Comparison of ENCODE assay signal across 20 cellular contexts in genomic region chr12:32920506-32921085, GRCh38. TPM values are rescaled to one million over a fixed set of nuclear protein-coding genes. Genes with fewer than 3 reads are reported as not detected.
DNase-seq lines count a peak whose midpoint lies in the region; ATAC-seq, FAIRE-seq and TF ChIP-seq lines count a peak whose summit lies in the region.
"Had no signal": no experiment of that assay in that cellular context is flagged by ENCODE, and none has a peak within 500 bp of the region (broad histone marks: within the 10 kb centered on the region; RNA-seq: fewer than 3 reads in every experiment).

No MANE protein-coding gene starts in this region.

- no peaks in the 10 kb centered on the region for H3K36me3 Mint-ChIP-seq in osteocyte (ENCODE audit: unreplicated experiment)
- H3K36me3 Mint-ChIP-seq: brain had no signal

- no peak overlapping the region for H3K9ac ChIP-seq in DND-41 (ENCODE audit: low read depth, low read length)
- H3K9ac ChIP-seq in colonic mucosa (ENCODE audit: low read depth in 2 of 2, low read length in 2 of 2) = no peak overlapping the region
- H3K9ac ChIP-seq: BLaER1 treated with 17β-estradiol and CSF1 and Interleukin-3, amounts not matched to agents 10 nM and 100 nM had no signal

- intact Hi-C loops in colonic mucosa (cut with DNase I) = loop anchor here (5.0 kb wide), 1 partner anchor 158 kb away; no protein-coding TSS in a partner anchor

- ATAC-seq in DND-41 (ENCODE audit: insufficient read depth, low read depth) = no peak
- ATAC-seq: Panc1 had no signal

- no peaks in the 10 kb centered on the region for H3K27me3 Mint-ChIP-seq in osteocyte (ENCODE audit: unreplicated experiment)

- H4K20me1 ChIP-seq in DND-41 (ENCODE audit: insufficient read depth, low read length) = no peaks in the 10 kb centered on the region
- H4K20me1 ChIP-seq: BLaER1 treated with 17β-estradiol and CSF1 and Interleukin-3, amounts not matched to agents 10 nM and 100 nM had no signal

- DNase-seq in DND-41 (no peak), NCI-H460 (ENCODE audit: extremely low read depth, low read depth) (peak; percentile 36), choroid plexus epithelial cell (ENCODE audit: low read depth) (peak; percentile 31), osteocyte (ENCODE audit: extremely low spot score, unreplicated experiment) (no peak), H54 (ENCODE audit: insufficient read length, low spot score) (no peak), foreskin fibroblast (no peak), colonic mucosa (no peak), putamen (ENCODE audit: low spot score) (no peak)
- DNase-seq: activated CD8-positive, alpha-beta memory T cell treated with anti-CD3 and anti-CD28 coated beads, Interleukin-2, amount 50 U/mL, for 4 hours; activated naive CD4-positive, alpha-beta T cell treated with anti-CD3 and anti-CD28 coated beads for 36 hours; DMS79 treated with DMSO at 0.1 percent for 48 hours; effector CD8-positive, alpha-beta T cell; H9; NCI-H446; T-helper 2 cell had no signal

- no peaks in the 10 kb centered on the region for H3K9me3 ChIP-seq in DND-41 (ENCODE audit: insufficient read depth, low read length, severe bottlenecking)
- no peaks in the 10 kb centered on the region for H3K9me3 ChIP-seq in colonic mucosa
- H3K9me3 ChIP-seq: neutrophil had no signal

- H3K4me1 Mint-ChIP-seq in osteocyte (ENCODE audit: unreplicated experiment) = peaks cover 49% of the 10 kb centered on the region
- H3K4me1 Mint-ChIP-seq: brain, H9 had no signal

- no peak for TF ChIP-seq CTCF in DND-41 (IDR thresholded peaks at IDR 0.05; ENCODE audit: borderline replicate concordance, extremely low read depth, low read length, poor library complexity, severe bottlenecking)
- no peak for TF ChIP-seq CTCF in choroid plexus epithelial cell (conservative IDR thresholded peaks at IDR 0.05; ENCODE audit: low read depth, low read length)
- TF ChIP-seq CTCF in osteocyte (IDR thresholded peaks at IDR 0.05) = no peak
- no peak for TF ChIP-seq CTCF in foreskin fibroblast (IDR thresholded peaks at IDR 0.05; ENCODE audit: low read depth, low read length)
- TF ChIP-seq CTCF in colonic mucosa (IDR thresholded peaks at IDR 0.05) = no peak

- TF ChIP-seq POLR2A in H54 (IDR thresholded peaks at IDR 0.05; ENCODE audit: low read depth, low read length) = no peak

- H3K36me3 ChIP-seq in DND-41 (ENCODE audit: insufficient read depth, low read length) = no peaks in the 10 kb centered on the region
- no peaks in the 10 kb centered on the region for H3K36me3 ChIP-seq in colonic mucosa
- H3K36me3 ChIP-seq: BLaER1 treated with 17β-estradiol and CSF1 and Interleukin-3, amounts not matched to agents 10 nM and 100 nM; neutrophil had no signal

- H3K4me3 Mint-ChIP-seq in osteocyte (ENCODE audit: unreplicated experiment) = no peak overlapping the region
- H3K4me3 Mint-ChIP-seq: activated naive CD4-positive, alpha-beta T cell treated with anti-CD3 and anti-CD28 coated beads for 36 hours; brain; H9 had no signal

- H3K79me2 ChIP-seq in DND-41 (ENCODE audit: insufficient read depth, low read length) = no peaks in the 10 kb centered on the region

- H3K4me1 ChIP-seq in DND-41 (ENCODE audit: insufficient read depth, low read length) = no peaks in the 10 kb centered on the region
- H3K4me1 ChIP-seq in colonic mucosa = no peaks in the 10 kb centered on the region

- peak overlapping the region; percentile 82 for H3K27ac Mint-ChIP-seq in osteocyte (ENCODE audit: unreplicated experiment)
- H3K27ac Mint-ChIP-seq: activated naive CD4-positive, alpha-beta T cell treated with anti-CD3 and anti-CD28 coated beads for 36 hours; brain; H9 had no signal

- H2AFZ ChIP-seq in DND-41 (ENCODE audit: low read depth, low read length) = peak overlapping the region; percentile 45; the same call in 1 of the 2 replicates

- H3K4me3 ChIP-seq in DND-41 (ENCODE audit: low read depth in 1 of 2, low read length in 2 of 2) = no peak overlapping the region
- no peak overlapping the region for H3K4me3 ChIP-seq in choroid plexus epithelial cell (ENCODE audit: low read depth, low read length)
- H3K4me3 ChIP-seq in foreskin fibroblast (ENCODE audit: low read depth in 1 of 2, low read length in 2 of 2) = no peak overlapping the region
- no peak overlapping the region for H3K4me3 ChIP-seq in colonic mucosa
- H3K4me3 ChIP-seq: BLaER1 treated with 17β-estradiol and CSF1 and Interleukin-3, amounts not matched to agents 10 nM and 100 nM had no signal

- H3K27me3 ChIP-seq in DND-41 (ENCODE audit: insufficient read depth, low read length, poor library complexity) (no peaks in the 10 kb centered on the region), colonic mucosa (no peaks in the 10 kb centered on the region)
- H3K27me3 ChIP-seq: BLaER1 treated with 17β-estradiol and CSF1 and Interleukin-3, amounts not matched to agents 10 nM and 100 nM; neutrophil had no signal

- H3K9me3 Mint-ChIP-seq in osteocyte (ENCODE audit: unreplicated experiment) = peaks cover 5% of the 10 kb centered on the region
- H3K9me3 Mint-ChIP-seq: activated naive CD4-positive, alpha-beta T cell treated with anti-CD3 and anti-CD28 coated beads for 36 hours; brain; H9 had no signal

- no peak for FAIRE-seq in H54 (lab: Jason Lieb, UNC)
- FAIRE-seq: frontal cortex had no signal

- no peak overlapping the region for H3K27ac ChIP-seq in DND-41 (ENCODE audit: low read length)
- no peak overlapping the region for H3K27ac ChIP-seq in colonic mucosa
- H3K27ac ChIP-seq: BLaER1 treated with 17β-estradiol and CSF1 and Interleukin-3, amounts not matched to agents 10 nM and 100 nM; neutrophil had no signal

- no peak overlapping the region for H3K4me2 ChIP-seq in DND-41 (ENCODE audit: insufficient read depth, low read length)
- H3K4me2 ChIP-seq: BLaER1 treated with 17β-estradiol and CSF1 and Interleukin-3, amounts not matched to agents 10 nM and 100 nM had no signal

RNA-seq across cellular contexts. Expression of gene PKP2, which starts 24.0 kb away (rescaled TPM):
- total RNA-seq in NCI-H460 (2014; rRNA removed; shearing (Covaris generic)) = 4.0 and 4.4 TPM in 2 replicates
- 4.8 and 5.4 TPM in 2 replicates for polyA plus RNA-seq in NCI-H460 (2014; cell fraction: nucleus; rRNA removed)
- 2.1 and 3.0 TPM in 2 replicates for total RNA-seq in osteocyte
- 100 to 1,000 TPM; 130 to 187 TPM for total RNA-seq in colonic mucosa

Comparison
In these comparisons a context has a peak if more than half of its experiments do, and no peak if none do; other contexts are left out.
1. DNase-seq: peak in NCI-H460 (single experiment) and choroid plexus epithelial cell (single experiment); none in DND-41 (single experiment), osteocyte (single experiment), H54 (single experiment), foreskin fibroblast (0 of 2), colonic mucosa (single experiment) and putamen (single experiment).
2. RNA of gene PKP2, which starts 24.0 kb away (total RNA-seq): 130 to 187 TPM in colonic mucosa; 4.0 to 4.4 TPM in NCI-H460 and 2.1 to 3.0 TPM in osteocyte; every median in the first group is over 10 times any median in the second.